In the genomic region with DNA sequence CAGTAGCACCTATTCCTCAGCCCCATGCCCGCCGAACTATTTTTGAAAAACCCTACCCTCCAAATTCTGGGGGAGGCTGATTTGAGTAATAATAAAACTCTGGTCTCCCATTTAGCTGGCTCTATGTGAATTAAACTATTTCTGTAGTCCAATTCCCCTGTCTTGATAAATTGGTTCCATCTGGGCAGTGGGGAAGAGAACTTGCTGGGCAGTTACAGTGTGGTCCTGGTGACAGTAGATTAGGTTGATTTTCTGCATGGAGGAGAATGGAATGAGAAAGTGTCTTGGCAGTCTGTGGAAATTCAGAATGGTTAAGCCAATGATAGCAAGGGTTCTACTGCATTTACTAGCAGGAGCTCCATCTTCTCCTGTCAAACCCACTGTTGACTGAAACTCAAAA, we compare ENCODE assay signal across 23 cellular contexts.
"Had no signal": no experiment of that assay in that cellular context is flagged by ENCODE, and none has a peak within 500 bp of the region (broad histone marks: within the 10 kb centered on the region; RNA-seq: fewer than 3 reads in every experiment).

No MANE protein-coding gene starts in this region.

- DNase-seq: activated CD4-positive, alpha-beta T cell treated with anti-CD3 and anti-CD28 coated beads for 48 hours; activated CD4-positive, alpha-beta T cell treated with anti-CD3 and anti-CD28 coated beads, Interleukin-2, amount 50 U/mL, for 4 hours; activated CD4-positive, CD25-positive, alpha-beta regulatory T cell treated with anti-CD3 and anti-CD28 coated beads, Interleukin-2, amount 50 U/mL, for 72 hours; activated CD8-positive, alpha-beta T cell treated with anti-CD3 and anti-CD28 coated beads, Interleukin-2, amount 10 ng/mL, durations not matched to agents 7 days and 5 days; activated effector memory CD4-positive, alpha-beta T cell treated with Interleukin-2 at 50 U/mL for 16 hours; activated naive CD4-positive, alpha-beta T cell; activated T-cell treated with anti-CD3 and anti-CD28 coated beads, Interleukin-2, amount 50 U/mL, for 24 hours; amygdala; brain microvascular endothelial cell; cerebellar nuclear complex; KBM-7; NCI-H1092; NCI-H1417; NCI-H1930; NCI-H345; NCI-H510A; NCI-H526 treated with DMSO at 0.1 percent for 48 hours; NCI-H82; SIG-M5 had no signal

- H3K36me3 ChIP-seq: brain microvascular endothelial cell had no signal

- H3K27ac Mint-ChIP-seq: activated naive CD4-positive, alpha-beta T cell treated with anti-CD3 and anti-CD28 coated beads, Interleukin-2, amount 50 U/mL, for 24 hours; activated T-helper 1 cell treated with anti-CD3 and anti-CD28 coated beads, Interleukin-12 subunit alpha, Interleukin-12 subunit beta, Interleukin-2, Interleukin-4 antibody, amounts not matched to agents 30 ng/mL and 10 ng/mL and 1 ng/mL, durations not matched to agents 14 hours and 24 hours and 36 hours; WTC11 had no signal

- H3K36me3 Mint-ChIP-seq: activated naive CD4-positive, alpha-beta T cell treated with anti-CD3 and anti-CD28 coated beads, Interleukin-2, amount 50 U/mL, for 24 hours; WTC11 had no signal

- H3K4me3 Mint-ChIP-seq: activated CD8-positive, alpha-beta T cell treated with anti-CD3 and anti-CD28 coated beads, Interleukin-2, amount 10 ng/mL, durations not matched to agents 7 days and 5 days; activated naive CD4-positive, alpha-beta T cell treated with anti-CD3 and anti-CD28 coated beads, Interleukin-2, amount 50 U/mL, for 24 hours; activated T-cell treated with anti-CD3 and anti-CD28 coated beads, Interleukin-2, amount 50 U/mL, for 24 hours; activated T-helper 1 cell treated with anti-CD3 and anti-CD28 coated beads, Interleukin-12 subunit alpha, Interleukin-12 subunit beta, Interleukin-2, Interleukin-4 antibody, amounts not matched to agents 30 ng/mL and 10 ng/mL and 1 ng/mL, durations not matched to agents 14 hours and 24 hours and 36 hours; WTC11 had no signal

- H3K9me3 Mint-ChIP-seq: activated naive CD4-positive, alpha-beta T cell treated with anti-CD3 and anti-CD28 coated beads, Interleukin-2, amount 50 U/mL, for 24 hours; activated T-cell treated with anti-CD3 and anti-CD28 coated beads, Interleukin-2, amount 50 U/mL, for 24 hours; activated T-helper 1 cell treated with anti-CD3 and anti-CD28 coated beads, Interleukin-12 subunit alpha, Interleukin-12 subunit beta, Interleukin-2, Interleukin-4 antibody, amounts not matched to agents 30 ng/mL and 10 ng/mL and 1 ng/mL, durations not matched to agents 14 hours and 24 hours and 36 hours; WTC11 had no signal

- H3K27me3 ChIP-seq: brain microvascular endothelial cell had no signal

- H3K27me3 Mint-ChIP-seq: activated naive CD4-positive, alpha-beta T cell treated with anti-CD3 and anti-CD28 coated beads, Interleukin-2, amount 50 U/mL, for 24 hours; activated T-cell treated with anti-CD3 and anti-CD28 coated beads, Interleukin-2, amount 50 U/mL, for 24 hours had no signal

- H3K4me1 Mint-ChIP-seq: WTC11 had no signal

- FAIRE-seq: colon had no signal
